In the genomic region with DNA sequence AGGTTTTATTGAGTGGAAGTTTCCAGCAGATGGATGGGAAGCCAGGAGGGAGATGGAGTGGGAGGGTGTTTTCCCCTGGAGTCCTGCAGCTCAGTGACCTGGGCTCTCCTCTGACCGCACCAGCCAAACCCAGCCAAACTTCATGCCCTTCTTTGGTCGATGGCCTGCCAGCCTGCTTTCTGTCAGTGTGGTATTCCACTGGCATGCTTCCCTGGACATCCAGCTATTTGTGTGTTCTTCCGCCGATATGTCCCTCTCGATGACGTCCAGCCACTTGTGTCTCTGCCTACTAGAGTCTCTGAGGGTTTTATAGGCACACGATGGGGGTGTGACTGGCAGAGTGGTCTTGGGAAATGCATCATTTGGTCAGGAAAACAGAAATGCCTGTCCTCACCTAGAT, we compare ENCODE assay signal across 17 cellular contexts. TPM values are rescaled to one million over a fixed set of nuclear protein-coding genes. Genes with fewer than 3 reads are reported as not detected.
A peak's percentile ranks its signal among the peaks of the same experiment; 100 is the strongest.
DNase-seq lines count a peak whose midpoint lies in the region; ATAC-seq and TF ChIP-seq lines count a peak whose summit lies in the region.
"Had no signal": no experiment of that assay in that cellular context is flagged by ENCODE, and none has a peak within 500 bp of the region (broad histone marks: within the 10 kb centered on the region; RNA-seq: fewer than 3 reads in every experiment).

No MANE protein-coding gene starts in this region.

- H3K4me1 Mint-ChIP-seq in stimulated activated naive CD8-positive, alpha-beta T cell treated with anti-CD3 and anti-CD28 coated beads, Interleukin-15, Interleukin-2, amounts not matched to agents 100 ng/mL and 50 ng/mL, for 24 hours (ENCODE audit: low read depth): peaks cover 75% of the 10 kb centered on the region
- H3K4me1 Mint-ChIP-seq in stimulated activated naive CD8-positive, alpha-beta T cell treated with anti-CD3 and anti-CD28 coated beads, Interleukin-15, amount 100 ng/mL, for 72 hours: peaks cover 83% of the 10 kb centered on the region
- peaks cover 60 to 93% (median 79%) of the 10 kb centered on the region in 7 donors for H3K4me1 Mint-ChIP-seq in naive thymus-derived CD4-positive, alpha-beta T cell

- POLR2A ChIA-PET in naive thymus-derived CD4-positive, alpha-beta T cell (lab: Charles Lee): no interaction called here
- POLR2A ChIA-PET in A673 (lab: Charles Lee; ENCODE audit: low non-redundant PET): no interaction called here

- H3K4me1 ChIP-seq in naive thymus-derived CD4-positive, alpha-beta T cell (ENCODE audit: control insufficient read depth in 2 of 2, insufficient read depth in 2 of 2, low read length in 2 of 2): peaks cover 15 to 30% of the 10 kb centered on the region in 2 donors
- H3K4me1 ChIP-seq in A673 (ENCODE audit: insufficient read depth, low read length, poor library complexity, severe bottlenecking): no peaks in the 10 kb centered on the region
- peaks cover 0 to 6% (median 2%) of the 10 kb centered on the region in 4 donors for H3K4me1 ChIP-seq in Peyer's patch

- H3K27ac ChIP-seq in naive thymus-derived CD4-positive, alpha-beta T cell (ENCODE audit: low read depth, low read length): no peak overlapping the region
- H3K27ac ChIP-seq in A673 (ENCODE audit: low read depth, low read length, poor library complexity, severe bottlenecking) (no peak overlapping the region), Peyer's patch (no peak overlapping the region)
- H3K27ac ChIP-seq: pancreas, vagina, WERI-Rb-1 had no signal

- no peak overlapping the region for H3K4me3 ChIP-seq in naive thymus-derived CD4-positive, alpha-beta T cell (ENCODE audit: low read length)
- H3K4me3 ChIP-seq in A673 (ENCODE audit: low read depth, low read length, poor library complexity, severe bottlenecking) (no peak overlapping the region), Peyer's patch (no peak overlapping the region)
- H3K4me3 ChIP-seq: pancreas, vagina had no signal

- H3K9me3 ChIP-seq in naive thymus-derived CD4-positive, alpha-beta T cell (ENCODE audit: control insufficient read depth in 2 of 3, low read length in 3 of 3): no peaks in the 10 kb centered on the region
- H3K9me3 ChIP-seq in A673 (ENCODE audit: low read depth, low read length, poor library complexity, severe bottlenecking) (no peaks in the 10 kb centered on the region), Peyer's patch (no peaks in the 10 kb centered on the region)
- H3K9me3 ChIP-seq: pancreas, vagina had no signal

- no peak for DNase-seq in stimulated activated naive CD8-positive, alpha-beta T cell treated with anti-CD3 and anti-CD28 coated beads, Interleukin-15, amount 100 ng/mL, for 72 hours
- DNase-seq in Right ventricle myocardium superior: peak; percentile 81
- DNase-seq in naive thymus-derived CD4-positive, alpha-beta T cell: no peak
- no peak for DNase-seq in A673 (ENCODE audit: low spot score)
- DNase-seq in DMS 273 (lab: John Stamatoyannopoulos, UW; ENCODE audit: unreplicated experiment): no peak
- no peak for DNase-seq in iPS-NIHi11 (ENCODE audit: low spot score)
- no peak for DNase-seq in Peyer's patch
- DNase-seq: activated naive CD4-positive, alpha-beta T cell treated with Interleukin-2 at 50 U/mL for 16 hours; kidney; midbrain; NCI-H1417 treated with DMSO at 0.1 percent for 48 hours; NCI-H2171 treated with DMSO at 0.1 percent for 48 hours; pancreas; stimulated activated CD4-positive, alpha-beta T cell treated with anti-CD3 and anti-CD28 coated beads, Interleukin-12 subunit alpha, Interleukin-12 subunit beta, amount 100 ng/mL, for 4 hours; WERI-Rb-1 had no signal

- peak overlapping the region; percentile 65 for H3K27ac Mint-ChIP-seq in stimulated activated naive CD8-positive, alpha-beta T cell treated with anti-CD3 and anti-CD28 coated beads, Interleukin-15, Interleukin-2, amounts not matched to agents 100 ng/mL and 50 ng/mL, for 24 hours
- H3K27ac Mint-ChIP-seq in stimulated activated naive CD8-positive, alpha-beta T cell treated with anti-CD3 and anti-CD28 coated beads, Interleukin-15, amount 100 ng/mL, for 72 hours: no peak overlapping the region
- H3K27ac Mint-ChIP-seq in naive thymus-derived CD4-positive, alpha-beta T cell: peak overlapping the region in 6 of 9 donors; percentile 53 to 81 (median 68)

- no peak for ATAC-seq in stimulated activated naive CD8-positive, alpha-beta T cell treated with anti-CD3 and anti-CD28 coated beads, Interleukin-15, amount 100 ng/mL, for 72 hours
- peak; percentile 91 for ATAC-seq in Right ventricle myocardium superior (ENCODE audit: poor library complexity)
- no peak for ATAC-seq in naive thymus-derived CD4-positive, alpha-beta T cell

- intact Hi-C loops in Right ventricle myocardium superior (cut with DNase I) (loop anchor here (5.0 kb wide), 1 partner anchor 35 kb away; a partner anchor contains a TSS), A673 (cut with micrococcal nuclease; ENCODE audit: unreplicated experiment) (no loop called here)
- intact Hi-C loops in naive thymus-derived CD4-positive, alpha-beta T cell (cut with micrococcal nuclease): loop anchor here in 1 of 2 donors (5.0 kb wide), 1 partner anchor 35 kb away; a partner anchor contains a TSS

- no peak overlapping the region for H3K4me3 Mint-ChIP-seq in stimulated activated naive CD8-positive, alpha-beta T cell treated with anti-CD3 and anti-CD28 coated beads, Interleukin-15, Interleukin-2, amounts not matched to agents 100 ng/mL and 50 ng/mL, for 24 hours
- H3K4me3 Mint-ChIP-seq in stimulated activated naive CD8-positive, alpha-beta T cell treated with anti-CD3 and anti-CD28 coated beads, Interleukin-15, amount 100 ng/mL, for 72 hours: peak overlapping the region in 1 of 2 donors; percentile 1
- peak overlapping the region in 7 of 10 donors; percentile 23 to 65 (median 59) for H3K4me3 Mint-ChIP-seq in naive thymus-derived CD4-positive, alpha-beta T cell

- no peak for TF ChIP-seq POLR2A in Peyer's patch (IDR thresholded peaks at IDR 0.05)

- H3K36me3 Mint-ChIP-seq in stimulated activated naive CD8-positive, alpha-beta T cell treated with anti-CD3 and anti-CD28 coated beads, Interleukin-15, Interleukin-2, amounts not matched to agents 100 ng/mL and 50 ng/mL, for 24 hours (ENCODE audit: low read depth): peaks cover 26% of the 10 kb centered on the region
- H3K36me3 Mint-ChIP-seq in naive thymus-derived CD4-positive, alpha-beta T cell: peaks cover 0 to 16% (median 11%) of the 10 kb centered on the region in 5 donors

- H3K9me3 Mint-ChIP-seq in stimulated activated naive CD8-positive, alpha-beta T cell treated with anti-CD3 and anti-CD28 coated beads, Interleukin-15, Interleukin-2, amounts not matched to agents 100 ng/mL and 50 ng/mL, for 24 hours: no peaks in the 10 kb centered on the region
- H3K9me3 Mint-ChIP-seq in stimulated activated naive CD8-positive, alpha-beta T cell treated with anti-CD3 and anti-CD28 coated beads, Interleukin-15, amount 100 ng/mL, for 72 hours: no peaks in the 10 kb centered on the region
- H3K9me3 Mint-ChIP-seq in naive thymus-derived CD4-positive, alpha-beta T cell: no peaks in the 10 kb centered on the region

- H3K27me3 Mint-ChIP-seq in stimulated activated naive CD8-positive, alpha-beta T cell treated with anti-CD3 and anti-CD28 coated beads, Interleukin-15, Interleukin-2, amounts not matched to agents 100 ng/mL and 50 ng/mL, for 24 hours: no peaks in the 10 kb centered on the region
- H3K27me3 Mint-ChIP-seq in stimulated activated naive CD8-positive, alpha-beta T cell treated with anti-CD3 and anti-CD28 coated beads, Interleukin-15, amount 100 ng/mL, for 72 hours: no peaks in the 10 kb centered on the region
- no peaks in the 10 kb centered on the region for H3K27me3 Mint-ChIP-seq in naive thymus-derived CD4-positive, alpha-beta T cell

- H3K27me3 ChIP-seq in naive thymus-derived CD4-positive, alpha-beta T cell (ENCODE audit: control insufficient read depth in 2 of 2, insufficient read depth in 2 of 2, low read length in 2 of 2): no peaks in the 10 kb centered on the region
- H3K27me3 ChIP-seq in A673 (replicated peaks; ENCODE audit: insufficient read depth, low read depth, low read length, poor library complexity): no peaks in the 10 kb centered on the region
- H3K27me3 ChIP-seq in Peyer's patch: no peaks in the 10 kb centered on the region
- H3K27me3 ChIP-seq: pancreas, vagina had no signal

- no peaks in the 10 kb centered on the region for H3K36me3 ChIP-seq in naive thymus-derived CD4-positive, alpha-beta T cell (ENCODE audit: control insufficient read depth in 2 of 3, insufficient read depth in 3 of 3, low read length in 3 of 3)
- H3K36me3 ChIP-seq in A673 (ENCODE audit: insufficient read depth, low read length, poor library complexity, severe bottlenecking) (no peaks in the 10 kb centered on the region), Peyer's patch (no peaks in the 10 kb centered on the region)
- H3K36me3 ChIP-seq: pancreas, vagina had no signal

- TF ChIP-seq CTCF in A673 (conservative IDR thresholded peaks at IDR 0.05; ENCODE audit: low read depth, low read length): no peak
- no peak for TF ChIP-seq CTCF in Peyer's patch (IDR thresholded peaks at IDR 0.05)

- BruUV-seq in A673 (replicated peaks; lab: Mats Ljungman, UMichigan): no TSS peak

- CTCF ChIA-PET in naive thymus-derived CD4-positive, alpha-beta T cell (lab: Charles Lee): interaction anchor here (1.1 to 2.7 kb wide), 2 partner anchors 10 to 306 kb away, joined by 6 to 8 read pairs; no protein-coding TSS in a partner anchor
- CTCF ChIA-PET in A673 (lab: Charles Lee): no interaction called here

RNA-seq across cellular contexts. Expression of a gene that starts 33.8 kb away (rescaled TPM):
- total RNA-seq in Right ventricle myocardium superior (54.0 TPM), A673 (2021) (85.5 and 86.4 TPM in 2 replicates), Peyer's patch (100 to 1,000 TPM in 1 of 4 donors, 10 to 100 TPM in 3; 67.0 to 191 (median 81.7) TPM)
- 100 to 1,000 TPM in 4 of 5 experiments, 10 to 100 TPM in 1; 99.2 to 149 (median 116) TPM for total RNA-seq in naive thymus-derived CD4-positive, alpha-beta T cell
- 100 to 1,000 TPM in 1 of 2 donors, 10 to 100 TPM in 1; 97.1 to 112 TPM for polyA plus RNA-seq in naive thymus-derived CD4-positive, alpha-beta T cell

Comparison
In these comparisons a context has a peak if more than half of its experiments do, and no peak if none do; other contexts are left out.
1. H3K27ac Mint-ChIP-seq: peak in stimulated activated naive CD8-positive, alpha-beta T cell treated with anti-CD3 and anti-CD28 coated beads, Interleukin-15, Interleukin-2, amounts not matched to agents 100 ng/mL and 50 ng/mL, for 24 hours (single experiment) and naive thymus-derived CD4-positive, alpha-beta T cell (6 of 9); none in stimulated activated naive CD8-positive, alpha-beta T cell treated with anti-CD3 and anti-CD28 coated beads, Interleukin-15, amount 100 ng/mL, for 72 hours (0 of 2).